ENCODE assay signal across 17 cellular contexts in the genomic region with DNA sequence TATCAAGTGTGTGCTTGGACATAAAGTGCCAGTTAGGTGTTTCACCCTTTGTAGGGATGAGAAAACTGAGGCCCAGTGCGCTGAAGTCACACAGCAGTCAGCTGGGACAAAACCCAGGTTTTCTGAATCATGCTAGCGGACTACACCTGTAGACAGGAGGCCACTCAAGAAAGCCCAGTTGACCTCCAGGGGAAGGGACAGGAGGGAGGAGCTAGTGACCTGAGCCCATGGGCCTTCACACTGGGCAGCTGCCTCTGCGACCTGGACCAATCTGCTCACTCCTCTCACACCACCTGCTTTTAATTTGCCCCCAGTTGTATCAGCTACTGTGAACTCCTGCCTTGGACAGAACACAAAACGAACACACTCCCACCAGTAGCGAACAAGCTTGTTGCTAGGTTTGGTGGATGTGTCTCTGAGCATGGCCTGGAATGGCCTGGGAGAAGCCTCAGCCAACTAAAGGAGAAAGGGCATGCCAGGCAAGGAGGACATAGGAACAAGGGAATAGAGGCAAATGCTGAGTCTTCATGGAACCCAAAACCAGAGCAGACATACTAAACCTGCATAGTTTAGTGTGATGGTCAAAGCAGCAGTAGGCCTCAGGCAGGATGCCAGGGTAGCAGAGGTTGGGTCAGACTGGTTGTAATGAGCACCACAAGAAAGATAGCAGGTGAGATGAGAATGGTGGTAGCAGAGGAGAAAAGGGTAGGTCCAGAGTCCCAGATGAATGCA. TPM values are rescaled to one million over a fixed set of nuclear protein-coding genes. Genes with fewer than 3 reads are reported as not detected.
DNase-seq lines count a peak whose midpoint lies in the region; TF ChIP-seq lines count a peak whose summit lies in the region.
"Had no signal": no experiment of that assay in that cellular context is flagged by ENCODE, and none has a peak within 500 bp of the region (broad histone marks: within the 10 kb centered on the region; RNA-seq: fewer than 3 reads in every experiment).

No MANE protein-coding gene starts in this region.

- H2BK120ac ChIP-seq in trophoblast cell (ENCODE audit: insufficient read depth, low read length, poor library complexity) = no peak overlapping the region

- H3K9me3 Mint-ChIP-seq in mesothelial cell of epicardium = no peaks in the 10 kb centered on the region
- H3K9me3 Mint-ChIP-seq: CD8-positive, alpha-beta memory T cell had no signal

- no peak for TF ChIP-seq CTCF in RWPE1 (conservative IDR thresholded peaks at IDR 0.05; ENCODE audit: low read depth)
- no peak for TF ChIP-seq CTCF in mesothelial cell of epicardium (IDR thresholded peaks at IDR 0.05; ENCODE audit: unreplicated experiment)
- TF ChIP-seq CTCF in suprapubic skin (IDR thresholded peaks at IDR 0.05) = no peak
- TF ChIP-seq CTCF in GM13977 (IDR thresholded peaks at IDR 0.05; ENCODE audit: extremely low read depth, insufficient read depth, missing control alignments) = no peak

- H3K79me2 ChIP-seq in trophoblast cell (ENCODE audit: control insufficient read depth, insufficient read depth, low read length, poor library complexity) = no peaks in the 10 kb centered on the region

- no peaks in the 10 kb centered on the region for H3K4me1 Mint-ChIP-seq in mesothelial cell of epicardium
- H3K4me1 Mint-ChIP-seq: CD8-positive, alpha-beta memory T cell had no signal

- CTCF ChIA-PET in RWPE1 (lab: Yijun Ruan, JAX) = no interaction called here

- H3K36me3 ChIP-seq in suprapubic skin (no peaks in the 10 kb centered on the region), trophoblast cell (ENCODE audit: control insufficient read depth in 1 of 2, insufficient read depth in 2 of 2, low read length in 2 of 2) (peaks cover 0 to 4% of the 10 kb centered on the region in 2 experiments)

- 84% methylated on average over 5 of the region's 5 CpGs for WGBS in suprapubic skin
- no CpG with 5 or more reads among the region's 5 CpGs for WGBS in trophoblast cell (ENCODE audit: extremely low coverage, insufficient coverage, insufficient read length)

- DNase-seq in activated CD8-positive, alpha-beta memory T cell treated with anti-CD3 and anti-CD28 coated beads, Interleukin-2, amount 50 U/mL, for 48 hours = peak; percentile 8
- DNase-seq in activated CD8-positive, alpha-beta memory T cell treated with anti-CD3 and anti-CD28 coated beads for 24 hours = no peak
- DNase-seq in RWPE1 (ENCODE audit: low spot score) (no peak), mesothelial cell of epicardium (ENCODE audit: low spot score in 2 of 2, unreplicated experiment in 2 of 2) (peak; percentile 1 to 19), suprapubic skin (ENCODE audit: low spot score in 2 of 2) (peak; percentile 53), trophoblast cell (no peak), GM13977 (ENCODE audit: low spot score) (no peak)
- no peak for DNase-seq in stimulated activated CD4-positive, alpha-beta T cell treated with anti-CD3 and anti-CD28 coated beads, Interleukin-2, amount 100 ng/mL, for 48 hours
- DNase-seq: CD8-positive, alpha-beta memory T cell; GOT3; KBM-7; NCI-H1417 treated with DMSO at 0.1 percent for 48 hours; NCI-H1930; NCI-H748 treated with DMSO at 0.1 percent for 48 hours; OCI-M1; RPMI8226 had no signal

- POLR2A ChIA-PET in RWPE1 (lab: Yijun Ruan, JAX; ENCODE audit: low non-redundant PET) = no interaction called here

- H2AFZ ChIP-seq in trophoblast cell (ENCODE audit: insufficient read depth, low read length, poor library complexity) = no peak overlapping the region

- H3K4ac ChIP-seq in trophoblast cell (ENCODE audit: low read depth, low read length) = no peak overlapping the region

- H3K36me3 Mint-ChIP-seq in mesothelial cell of epicardium = no peaks in the 10 kb centered on the region
- H3K36me3 Mint-ChIP-seq: CD8-positive, alpha-beta memory T cell had no signal

- no peak overlapping the region for H4K12ac ChIP-seq in trophoblast cell (ENCODE audit: low read depth, low read length)

- in situ Hi-C loops in GM13977 (cut with MboI; ENCODE audit: low pct_unique_long_range_greater_than_20kb, low sequenced_read_pairs, unreplicated experiment) = no loop called here

- H3K4me3 ChIP-seq in suprapubic skin (no peak overlapping the region), trophoblast cell (ENCODE audit: low read depth, low read length) (no peak overlapping the region)

- no peak overlapping the region for H2BK5ac ChIP-seq in trophoblast cell (ENCODE audit: low read depth, low read length, poor library complexity)

- H3K27me3 ChIP-seq in suprapubic skin = peaks cover 9% of the 10 kb centered on the region
- H3K27me3 ChIP-seq in trophoblast cell (ENCODE audit: insufficient read depth, low read length) = no peaks in the 10 kb centered on the region

- TF ChIP-seq EP300 in suprapubic skin (IDR thresholded peaks at IDR 0.05) = no peak

- no peak overlapping the region for H3K4me3 Mint-ChIP-seq in mesothelial cell of epicardium
- H3K4me3 Mint-ChIP-seq: CD8-positive, alpha-beta memory T cell had no signal

- no peak overlapping the region for H3K27ac Mint-ChIP-seq in mesothelial cell of epicardium
- H3K27ac Mint-ChIP-seq: CD8-positive, alpha-beta memory T cell had no signal

- H3K4me1 ChIP-seq in suprapubic skin (peaks cover 35% of the 10 kb centered on the region), trophoblast cell (ENCODE audit: control insufficient read depth in 1 of 2, insufficient read depth in 2 of 2, low read length in 2 of 2) (peaks cover 0 to 5% of the 10 kb centered on the region in 2 experiments)

- no peaks in the 10 kb centered on the region for H3K9me3 ChIP-seq in suprapubic skin
- no peaks in the 10 kb centered on the region for H3K9me3 ChIP-seq in trophoblast cell (ENCODE audit: insufficient read depth, low read depth, low read length)

- no peak overlapping the region for H3K18ac ChIP-seq in trophoblast cell (ENCODE audit: low read length)

- H2BK12ac ChIP-seq in trophoblast cell (ENCODE audit: low read length) = no peak overlapping the region

- no peaks in the 10 kb centered on the region for H3K79me1 ChIP-seq in trophoblast cell (ENCODE audit: low read length)

- no peak overlapping the region for H4K91ac ChIP-seq in trophoblast cell (ENCODE audit: low read depth, low read length)

- TF ChIP-seq POLR2A in suprapubic skin (IDR thresholded peaks at IDR 0.05) = no peak

- H3K9ac ChIP-seq in trophoblast cell (ENCODE audit: low read length) = no peak overlapping the region

- H4K8ac ChIP-seq in trophoblast cell (ENCODE audit: low read depth, low read length) = no peak overlapping the region

- H3K27ac ChIP-seq in RWPE1 = peak overlapping the region; percentile 64
- no peak overlapping the region for H3K27ac ChIP-seq in suprapubic skin
- no peak overlapping the region for H3K27ac ChIP-seq in trophoblast cell (ENCODE audit: low read depth, low read length)

- H3K14ac ChIP-seq in trophoblast cell (ENCODE audit: low read length) = no peak overlapping the region

- peaks cover 34% of the 10 kb centered on the region for H3K27me3 Mint-ChIP-seq in mesothelial cell of epicardium (ENCODE audit: low read depth)

- H3K4me2 ChIP-seq in trophoblast cell (ENCODE audit: low read length) = no peak overlapping the region

- no peak overlapping the region for H3K23ac ChIP-seq in trophoblast cell (ENCODE audit: low read length)

- no peak overlapping the region for H2AK5ac ChIP-seq in trophoblast cell (ENCODE audit: low read length)

RNA-seq across cellular contexts. Expression of gene LMO1, which starts 7.2 kb away (rescaled TPM):
- total RNA-seq in mesothelial cell of epicardium = 2.5 to 4.1 TPM (median 3.2 TPM) in 3 replicates
- 10 to 100 TPM in 2 of 4 donors, 1 to 10 TPM in 2; 6.2 to 29.4 (median 8.2) TPM for total RNA-seq in suprapubic skin
- polyA plus RNA-seq in trophoblast cell (2013) = 9.5 and 10.1 TPM in 2 replicates
- total RNA-seq: CD8-positive, alpha-beta memory T cell had no signal
- polyA plus RNA-seq: BJ had no signal

Comparison
In these comparisons a context has a peak if more than half of its experiments do, and no peak if none do; other contexts are left out.
1. DNase-seq: peak in activated CD8-positive, alpha-beta memory T cell treated with anti-CD3 and anti-CD28 coated beads, Interleukin-2, amount 50 U/mL, for 48 hours (single experiment), mesothelial cell of epicardium (2 of 2) and suprapubic skin (2 of 2); none in activated CD8-positive, alpha-beta memory T cell treated with anti-CD3 and anti-CD28 coated beads for 24 hours (single experiment), RWPE1 (single experiment), stimulated activated CD4-positive, alpha-beta T cell treated with anti-CD3 and anti-CD28 coated beads, Interleukin-2, amount 100 ng/mL, for 48 hours (0 of 2), trophoblast cell (0 of 2) and GM13977 (single experiment).